1 cellular context compared by ENCODE assay signal in the genomic region with DNA sequence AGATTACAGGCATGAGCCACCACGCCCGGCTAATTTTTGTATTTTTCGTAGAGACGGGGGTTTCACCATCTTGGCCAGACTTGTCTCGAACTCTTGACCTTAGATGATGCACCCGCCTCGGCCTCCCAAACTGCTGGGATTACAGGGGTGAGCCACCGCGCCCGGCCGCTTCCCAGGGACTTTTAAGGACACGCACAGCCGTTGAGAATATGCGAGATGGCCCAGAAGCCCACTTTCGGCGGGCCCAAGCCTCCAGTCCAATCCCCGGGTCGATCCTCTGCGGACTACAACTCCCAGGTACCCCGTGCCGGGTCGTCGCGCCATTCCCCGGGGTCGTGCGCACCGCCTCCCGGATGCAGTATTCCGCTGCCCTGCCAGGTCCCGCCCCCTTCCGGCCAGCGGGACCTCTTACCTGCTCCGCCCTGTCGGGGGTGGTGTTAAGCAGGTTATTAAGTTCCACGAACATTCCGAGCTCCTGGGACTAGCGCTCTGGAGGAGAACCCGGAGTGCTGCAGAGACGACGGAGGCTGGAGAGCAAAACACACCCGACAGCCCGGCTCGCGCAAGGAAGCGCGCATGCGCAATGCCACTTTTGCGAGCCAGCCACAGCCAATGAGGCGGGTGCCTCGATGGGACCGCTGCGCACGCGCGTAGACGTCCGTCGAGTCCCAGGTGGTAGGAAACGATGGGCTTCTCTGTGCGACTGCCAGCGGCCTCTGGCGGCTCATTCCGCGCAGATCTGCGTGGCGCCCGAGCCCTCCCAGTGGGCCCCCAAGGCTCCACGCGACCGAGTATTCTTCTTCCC.
TF ChIP-seq lines count a peak whose summit lies in the region.

Gene ELP6 (minus strand): TSS at position 588 of the 805 bp plus-strand sequence. CDS start 122 bp downstream, at position 466.

TF ChIP-seq in HepG2, 621 proteins besides CTCF, POLR2A, EP300 and RAD21 (continued from another document and continues in another):
- TF ChIP-seq, protein P1, sequence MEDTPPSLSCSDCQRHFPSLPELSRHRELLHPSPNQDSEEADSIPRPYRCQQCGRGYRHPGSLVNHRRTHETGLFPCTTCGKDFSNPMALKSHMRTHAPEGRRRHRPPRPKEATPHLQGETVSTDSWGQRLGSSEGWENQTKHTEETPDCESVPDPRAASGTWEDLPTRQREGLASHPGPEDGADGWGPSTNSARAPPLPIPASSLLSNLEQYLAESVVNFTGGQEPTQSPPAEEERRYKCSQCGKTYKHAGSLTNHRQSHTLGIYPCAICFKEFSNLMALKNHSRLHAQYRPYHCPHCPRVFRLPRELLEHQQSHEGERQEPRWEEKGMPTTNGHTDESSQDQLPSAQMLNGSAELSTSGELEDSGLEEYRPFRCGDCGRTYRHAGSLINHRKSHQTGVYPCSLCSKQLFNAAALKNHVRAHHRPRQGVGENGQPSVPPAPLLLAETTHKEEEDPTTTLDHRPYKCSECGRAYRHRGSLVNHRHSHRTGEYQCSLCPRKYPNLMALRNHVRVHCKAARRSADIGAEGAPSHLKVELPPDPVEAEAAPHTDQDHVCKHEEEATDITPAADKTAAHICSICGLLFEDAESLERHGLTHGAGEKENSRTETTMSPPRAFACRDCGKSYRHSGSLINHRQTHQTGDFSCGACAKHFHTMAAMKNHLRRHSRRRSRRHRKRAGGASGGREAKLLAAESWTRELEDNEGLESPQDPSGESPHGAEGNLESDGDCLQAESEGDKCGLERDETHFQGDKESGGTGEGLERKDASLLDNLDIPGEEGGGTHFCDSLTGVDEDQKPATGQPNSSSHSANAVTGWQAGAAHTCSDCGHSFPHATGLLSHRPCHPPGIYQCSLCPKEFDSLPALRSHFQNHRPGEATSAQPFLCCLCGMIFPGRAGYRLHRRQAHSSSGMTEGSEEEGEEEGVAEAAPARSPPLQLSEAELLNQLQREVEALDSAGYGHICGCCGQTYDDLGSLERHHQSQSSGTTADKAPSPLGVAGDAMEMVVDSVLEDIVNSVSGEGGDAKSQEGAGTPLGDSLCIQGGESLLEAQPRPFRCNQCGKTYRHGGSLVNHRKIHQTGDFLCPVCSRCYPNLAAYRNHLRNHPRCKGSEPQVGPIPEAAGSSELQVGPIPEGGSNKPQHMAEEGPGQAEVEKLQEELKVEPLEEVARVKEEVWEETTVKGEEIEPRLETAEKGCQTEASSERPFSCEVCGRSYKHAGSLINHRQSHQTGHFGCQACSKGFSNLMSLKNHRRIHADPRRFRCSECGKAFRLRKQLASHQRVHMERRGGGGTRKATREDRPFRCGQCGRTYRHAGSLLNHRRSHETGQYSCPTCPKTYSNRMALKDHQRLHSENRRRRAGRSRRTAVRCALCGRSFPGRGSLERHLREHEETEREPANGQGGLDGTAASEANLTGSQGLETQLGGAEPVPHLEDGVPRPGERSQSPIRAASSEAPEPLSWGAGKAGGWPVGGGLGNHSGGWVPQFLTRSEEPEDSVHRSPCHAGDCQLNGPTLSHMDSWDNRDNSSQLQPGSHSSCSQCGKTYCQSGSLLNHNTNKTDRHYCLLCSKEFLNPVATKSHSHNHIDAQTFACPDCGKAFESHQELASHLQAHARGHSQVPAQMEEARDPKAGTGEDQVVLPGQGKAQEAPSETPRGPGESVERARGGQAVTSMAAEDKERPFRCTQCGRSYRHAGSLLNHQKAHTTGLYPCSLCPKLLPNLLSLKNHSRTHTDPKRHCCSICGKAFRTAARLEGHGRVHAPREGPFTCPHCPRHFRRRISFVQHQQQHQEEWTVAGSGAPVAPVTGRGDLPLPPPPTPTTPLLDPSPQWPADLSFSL (CRISPR knock-in tag; IDR thresholded peaks at IDR 0.05) = no peak
- no peak for TF ChIP-seq KAT2B (IDR thresholded peaks at IDR 0.05; ENCODE audit: borderline replicate concordance, low read depth, low read length)
- TF ChIP-seq ZNF557 (CRISPR knock-in tag; IDR thresholded peaks at IDR 0.05) = no peak
- TF ChIP-seq, protein P2, sequence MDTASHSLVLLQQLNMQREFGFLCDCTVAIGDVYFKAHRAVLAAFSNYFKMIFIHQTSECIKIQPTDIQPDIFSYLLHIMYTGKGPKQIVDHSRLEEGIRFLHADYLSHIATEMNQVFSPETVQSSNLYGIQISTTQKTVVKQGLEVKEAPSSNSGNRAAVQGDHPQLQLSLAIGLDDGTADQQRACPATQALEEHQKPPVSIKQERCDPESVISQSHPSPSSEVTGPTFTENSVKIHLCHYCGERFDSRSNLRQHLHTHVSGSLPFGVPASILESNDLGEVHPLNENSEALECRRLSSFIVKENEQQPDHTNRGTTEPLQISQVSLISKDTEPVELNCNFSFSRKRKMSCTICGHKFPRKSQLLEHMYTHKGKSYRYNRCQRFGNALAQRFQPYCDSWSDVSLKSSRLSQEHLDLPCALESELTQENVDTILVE (CRISPR knock-in tag; IDR thresholded peaks at IDR 0.05) = peak; percentile 78; the same call in 1 of the 2 replicates
- 0 out of 2 replicates have a peak, but pooled peaks have one; percentile 51 for TF ChIP-seq ZNF354B (CRISPR knock-in tag; IDR thresholded peaks at IDR 0.05)
- TF ChIP-seq SATB2 (CRISPR knock-in tag; IDR thresholded peaks at IDR 0.05) = 0 out of 2 replicates have a peak, but pooled peaks have one; percentile 30
- TF ChIP-seq KDM5A (IDR thresholded peaks at IDR 0.05; ENCODE audit: borderline replicate concordance, low read length) = peak; percentile 67; the same call in 1 of the 2 replicates
- TF ChIP-seq ZNF879 (CRISPR knock-in tag; IDR thresholded peaks at IDR 0.05) = 0 out of 2 replicates have a peak, but pooled peaks have one; percentile 47
- peak; percentile 50; the same call in 1 of the 2 replicates for TF ChIP-seq ZNF333 (CRISPR knock-in tag; IDR thresholded peaks at IDR 0.05; ENCODE audit: borderline replicate concordance)
- TF ChIP-seq ZBTB14 (CRISPR knock-in tag; IDR thresholded peaks at IDR 0.05) = peak; percentile 31; the same call in 1 of the 2 replicates
- no peak for TF ChIP-seq REL (CRISPR knock-in tag; conservative IDR thresholded peaks at IDR 0.05)
- TF ChIP-seq ZNF292 (CRISPR knock-in tag; IDR thresholded peaks at IDR 0.05; ENCODE audit: borderline replicate concordance, low read depth) = 0 out of 2 replicates have a peak, but pooled peaks have one; percentile 29
- peak; percentile 50; the same call in 1 of the 2 replicates for TF ChIP-seq NRL (CRISPR knock-in tag; IDR thresholded peaks at IDR 0.05; ENCODE audit: borderline replicate concordance)
- peak; percentile 6; the same call in 1 of the 2 replicates for TF ChIP-seq SOX13 (IDR thresholded peaks at IDR 0.05)
- no peak; a peak in 1 of 4 replicates for TF ChIP-seq SOX13 (CRISPR knock-in tag; conservative IDR thresholded peaks at IDR 0.05 in 1 of 2, IDR thresholded peaks at IDR 0.05 in 1 of 2)
- peak; percentile 93 for TF ChIP-seq KMT2B (CRISPR knock-in tag; IDR thresholded peaks at IDR 0.05)
- TF ChIP-seq JUNB (CRISPR knock-in tag; IDR thresholded peaks at IDR 0.05; ENCODE audit: borderline replicate concordance) = no peak
- TF ChIP-seq THAP11 (CRISPR knock-in tag; IDR thresholded peaks at IDR 0.05) = peak; percentile 100
- peak; percentile 63 for TF ChIP-seq ATF7-NPFF (CRISPR knock-in tag; IDR thresholded peaks at IDR 0.05; ENCODE audit: low read depth)
- TF ChIP-seq IKZF4 (CRISPR knock-in tag; IDR thresholded peaks at IDR 0.05; ENCODE audit: borderline replicate concordance, low read depth, not compliant biosample characterization) = peak; percentile 29
- peak; percentile 68; the same call in 1 of the 2 replicates for TF ChIP-seq CSRNP1 (CRISPR knock-in tag; IDR thresholded peaks at IDR 0.05)
- TF ChIP-seq ATAD3A (CRISPR knock-in tag; IDR thresholded peaks at IDR 0.05) = no peak
- TF ChIP-seq CSRNP2 (CRISPR knock-in tag; conservative IDR thresholded peaks at IDR 0.05; ENCODE audit: low read depth) = no peak
- 0 out of 2 replicates have a peak, but pooled peaks have one; percentile 10 for TF ChIP-seq ZNF530 (CRISPR knock-in tag; IDR thresholded peaks at IDR 0.05; ENCODE audit: low read depth)
- TF ChIP-seq NR2F1 (CRISPR knock-in tag; IDR thresholded peaks at IDR 0.05) = no peak
- peak; percentile 28 for TF ChIP-seq MEIS2 (CRISPR knock-in tag; IDR thresholded peaks at IDR 0.05)
- peak; percentile 68; the same call in 1 of the 2 replicates for TF ChIP-seq CREB1 (IDR thresholded peaks at IDR 0.05)
- peak; percentile 84 for TF ChIP-seq CREB1 (CRISPR knock-in tag; IDR thresholded peaks at IDR 0.05)
- TF ChIP-seq ZFP36L1 (CRISPR knock-in tag; IDR thresholded peaks at IDR 0.05) = peak; percentile 76; the same call in 1 of the 2 replicates
- peak; percentile 68 for TF ChIP-seq MAZ (IDR thresholded peaks at IDR 0.05; ENCODE audit: borderline replicate concordance, low read depth, low read length)
- TF ChIP-seq MAZ (CRISPR knock-in tag; IDR thresholded peaks at IDR 0.05; ENCODE audit: low read depth) = peak; percentile 49; the same call in 1 of the 2 replicates
- TF ChIP-seq CBX1 (IDR thresholded peaks at IDR 0.05; ENCODE audit: low read depth) = peak; percentile 36
- TF ChIP-seq MXD3 (CRISPR knock-in tag; IDR thresholded peaks at IDR 0.05) = peak; percentile 18; the same call in 1 of the 2 replicates
- TF ChIP-seq ZC3H13 (CRISPR knock-in tag; IDR thresholded peaks at IDR 0.05) = peak; percentile 51; the same call in 1 of the 2 replicates
- peak; percentile 93 for TF ChIP-seq HNF1B (CRISPR knock-in tag; IDR thresholded peaks at IDR 0.05)
- TF ChIP-seq NFE2L2 (IDR thresholded peaks at IDR 0.05; ENCODE audit: low read length) = no peak
- 0 out of 2 replicates have a peak, but pooled peaks have one; percentile 51 for TF ChIP-seq ATF2 (CRISPR knock-in tag; IDR thresholded peaks at IDR 0.05)
- TF ChIP-seq ISX (CRISPR knock-in tag; conservative IDR thresholded peaks at IDR 0.05) = no peak
- TF ChIP-seq PHF5A (CRISPR knock-in tag; IDR thresholded peaks at IDR 0.05; ENCODE audit: low read depth, unreplicated experiment) = peak; percentile 66
- peak; percentile 41 for TF ChIP-seq SRSF1 (optimal IDR thresholded peaks at IDR 0.05; ENCODE audit: low read depth, low read length)
- TF ChIP-seq ZKSCAN8 (CRISPR knock-in tag; IDR thresholded peaks at IDR 0.05; ENCODE audit: borderline replicate concordance) = no peak; the same call in 1 of the 2 replicates
- TF ChIP-seq ZFP36L2 (CRISPR knock-in tag; IDR thresholded peaks at IDR 0.05) = no peak
- TF ChIP-seq ARNTL (CRISPR knock-in tag; IDR thresholded peaks at IDR 0.05) = 0 out of 2 replicates have a peak, but pooled peaks have one; percentile 47
- TF ChIP-seq CBX5 (CRISPR knock-in tag; IDR thresholded peaks at IDR 0.05; ENCODE audit: borderline replicate concordance) = 0 out of 2 replicates have a peak, but pooled peaks have one; percentile 14
